Comparison of ENCODE assay signal across 27 cellular contexts in genomic region chr4:99653921-99654890, GRCh38. TPM values are rescaled to one million over a fixed set of nuclear protein-coding genes. Genes with fewer than 3 reads are reported as not detected.
DNase-seq lines count a peak whose midpoint lies in the region; ATAC-seq and TF ChIP-seq lines count a peak whose summit lies in the region.
"Had no signal": no experiment of that assay in that cellular context is flagged by ENCODE, and none has a peak within 500 bp of the region (broad histone marks: within the 10 kb centered on the region; RNA-seq: fewer than 3 reads in every experiment).

No MANE protein-coding gene starts in this region.

- no peaks in the 10 kb centered on the region for H3K36me3 ChIP-seq in BLaER1
- peaks cover 0 to 5% of the 10 kb centered on the region in 2 donors for H3K36me3 ChIP-seq in psoas muscle (ENCODE audit: insufficient read depth in 1 of 2, low read depth in 1 of 2)
- H3K36me3 ChIP-seq: esophagus muscularis mucosa, lower lobe of right lung, SJSA1, uterus had no signal

- H3K27ac Mint-ChIP-seq in chondrocyte (ENCODE audit: unreplicated experiment): no peak overlapping the region
- no peak overlapping the region for H3K27ac Mint-ChIP-seq in stimulated activated naive CD8-positive, alpha-beta T cell treated with anti-CD3 and anti-CD28 coated beads, Interleukin-15, amount 100 ng/mL, for 72 hours
- H3K27ac Mint-ChIP-seq: CD4-positive, CD25-positive, alpha-beta regulatory T cell; effector memory CD8-positive, alpha-beta T cell; GM23338 had no signal

- H3K27me3 ChIP-seq in BLaER1 (no peaks in the 10 kb centered on the region), psoas muscle (ENCODE audit: insufficient read depth in 3 of 3, low read length in 2 of 3) (no peaks in the 10 kb centered on the region)
- H3K27me3 ChIP-seq: esophagus muscularis mucosa, SJSA1, uterus had no signal

- TF ChIP-seq CTCF in chondrocyte (IDR thresholded peaks at IDR 0.05) (no peak), psoas muscle (IDR thresholded peaks at IDR 0.05) (no peak)

- H3K9me3 ChIP-seq in BLaER1 (peaks cover 16% of the 10 kb centered on the region; the same call in 1 of the 2 replicates), psoas muscle (no peaks in the 10 kb centered on the region)
- H3K9me3 ChIP-seq: esophagus muscularis mucosa, lower lobe of right lung, SJSA1, uterus had no signal

- intact Hi-C loops in psoas muscle (cut with DNase I): loop anchor here (2.0 to 5.0 kb wide), 5 partner anchors 68 to 153 kb away; partner anchors contain the start of gene TRMT10A (in 1 of the 2)

- H3K27me3 Mint-ChIP-seq in chondrocyte (ENCODE audit: low read depth): peaks cover 9% of the 10 kb centered on the region
- H3K27me3 Mint-ChIP-seq in stimulated activated naive CD8-positive, alpha-beta T cell treated with anti-CD3 and anti-CD28 coated beads, Interleukin-15, amount 100 ng/mL, for 72 hours: peaks cover 7% of the 10 kb centered on the region

- peaks cover 18% of the 10 kb centered on the region for H3K4me1 Mint-ChIP-seq in chondrocyte (ENCODE audit: low read depth)
- no peaks in the 10 kb centered on the region for H3K4me1 Mint-ChIP-seq in stimulated activated naive CD8-positive, alpha-beta T cell treated with anti-CD3 and anti-CD28 coated beads, Interleukin-15, amount 100 ng/mL, for 72 hours
- H3K4me1 Mint-ChIP-seq: CD4-positive, CD25-positive, alpha-beta regulatory T cell; GM23338 had no signal

- no peak overlapping the region for H3K4me3 ChIP-seq in BLaER1
- H3K4me3 ChIP-seq in psoas muscle: peak overlapping the region; percentile 78
- H3K4me3 ChIP-seq: esophagus muscularis mucosa, GM23338, lower lobe of right lung, PC-9, SJSA1, skin epidermis, uterus had no signal

- H3K4me1 ChIP-seq in BLaER1 (peaks cover 52% of the 10 kb centered on the region), psoas muscle (peaks cover 30% of the 10 kb centered on the region)
- H3K4me1 ChIP-seq: lower lobe of right lung, uterus had no signal

- peak in 3 of 4 donors; percentile 18 to 25 (median 25) for ATAC-seq in psoas muscle
- ATAC-seq in stimulated activated naive CD8-positive, alpha-beta T cell treated with anti-CD3 and anti-CD28 coated beads, Interleukin-15, amount 100 ng/mL, for 72 hours: no peak
- ATAC-seq in HG03097 (IDR thresholded peaks at IDR 0.05; ENCODE audit: low FRiP score, unreplicated experiment): no peak
- no peak for ATAC-seq in HG03460 (IDR thresholded peaks at IDR 0.05; ENCODE audit: unreplicated experiment)
- ATAC-seq: activated T-cell treated with anti-CD3 and anti-CD28 coated beads, Interleukin-2, amount 50 U/mL, for 4 hours; effector memory CD8-positive, alpha-beta T cell; GM23338 had no signal

- H3K27ac ChIP-seq in BLaER1: peak overlapping the region; percentile 30; the same call in 1 of the 2 replicates
- H3K27ac ChIP-seq in psoas muscle: peak overlapping the region; percentile 99
- H3K27ac ChIP-seq: KMS-11, lower lobe of right lung, skin epidermis, uterus had no signal

- no peaks in the 10 kb centered on the region for H4K20me1 ChIP-seq in BLaER1

- H3K36me3 Mint-ChIP-seq in chondrocyte (ENCODE audit: low read depth): no peaks in the 10 kb centered on the region
- H3K36me3 Mint-ChIP-seq: CD4-positive, CD25-positive, alpha-beta regulatory T cell had no signal

- 22 to 37% (median 29%) methylated on average over 25 to 27 of the region's 27 CpGs for WGBS in psoas muscle, 3 donors

- no peak overlapping the region for H3K9ac ChIP-seq in BLaER1
- H3K9ac ChIP-seq: KMS-11 had no signal

- peak overlapping the region; percentile 62 for H3K4me2 ChIP-seq in BLaER1
- H3K4me2 ChIP-seq: GM23338, KMS-11 had no signal

- H3K4me3 Mint-ChIP-seq in chondrocyte (ENCODE audit: unreplicated experiment): peak overlapping the region; percentile 22
- no peak overlapping the region for H3K4me3 Mint-ChIP-seq in stimulated activated naive CD8-positive, alpha-beta T cell treated with anti-CD3 and anti-CD28 coated beads, Interleukin-15, amount 100 ng/mL, for 72 hours
- H3K4me3 Mint-ChIP-seq: activated T-cell treated with anti-CD3 and anti-CD28 coated beads, Interleukin-2, amount 50 U/mL, for 4 hours; CD4-positive, CD25-positive, alpha-beta regulatory T cell; effector memory CD8-positive, alpha-beta T cell; GM23338 had no signal

- DNase-seq in HT1080 (ENCODE audit: low read depth) (peak; percentile 39), chondrocyte (ENCODE audit: low spot score) (no peak), psoas muscle (peak in 1 of 2 donors; percentile 52), NCI-H2081 (lab: John Stamatoyannopoulos, UW) (no peak)
- DNase-seq in stimulated activated naive CD8-positive, alpha-beta T cell treated with anti-CD3 and anti-CD28 coated beads, Interleukin-15, amount 100 ng/mL, for 72 hours: no peak
- DNase-seq: activated CD4-positive, alpha-beta T cell treated with anti-CD3 and anti-CD28 coated beads for 4 hours; activated T-cell treated with anti-CD3 and anti-CD28 coated beads, Interleukin-2, amount 50 U/mL, for 4 hours; CD4-positive, CD25-positive, alpha-beta regulatory T cell; effector memory CD8-positive, alpha-beta T cell; GDM1; lower lobe of right lung; MV-4-11; NCI-H524; stimulated activated CD4-positive, alpha-beta T cell treated with anti-CD3 and anti-CD28 coated beads, Interleukin-1b, Interleukin-23, amount 100 ng/mL, for 48 hours; T-helper 2 cell; uterus had no signal

- no peaks in the 10 kb centered on the region for H3K9me3 Mint-ChIP-seq in chondrocyte (ENCODE audit: low read depth)
- no peaks in the 10 kb centered on the region for H3K9me3 Mint-ChIP-seq in stimulated activated naive CD8-positive, alpha-beta T cell treated with anti-CD3 and anti-CD28 coated beads, Interleukin-15, amount 100 ng/mL, for 72 hours
- H3K9me3 Mint-ChIP-seq: activated T-cell treated with anti-CD3 and anti-CD28 coated beads, Interleukin-2, amount 50 U/mL, for 4 hours; effector memory CD8-positive, alpha-beta T cell; GM23338 had no signal

RNA-seq across cellular contexts. Expression of gene C4orf54, which starts 3.4 kb away (rescaled TPM):
- under 0.01 TPM in 1 of 2 replicates, not detected in the other for total RNA-seq in HT1080 (2014; rRNA removed; shearing (Covaris generic))
- polyA plus RNA-seq in HT1080 (2015; cell fraction: cytosol; rRNA removed): not detected in 2 replicates
- polyA plus RNA-seq in HT1080 (2015; cell fraction: nucleus; rRNA removed): 0.01 and 0.03 TPM in 2 replicates
- total RNA-seq in chondrocyte: not detected in 3 replicates
- total RNA-seq in psoas muscle: 100 to 1,000 TPM in 2 of 4 donors, 10 to 100 TPM in 2; 58.1 to 151 (median 92.5) TPM
- 10 to 100 TPM in 2 of 3 donors, 1 to 10 TPM in 1; 3.3 to 35.7 (median 34.0) TPM for polyA plus RNA-seq in psoas muscle
- total RNA-seq: activated CD8-positive, alpha-beta memory T cell treated with anti-CD3 and anti-CD28 coated beads for 36 hours; activated T-cell treated with anti-CD3 and anti-CD28 coated beads, Interleukin-2, amount 50 U/mL, for 4 hours; CD4-positive, CD25-positive, alpha-beta regulatory T cell; GM23338; lower lobe of right lung; pulmonary artery endothelial cell had no signal
- polyA plus RNA-seq: CD4-positive, CD25-positive, alpha-beta regulatory T cell had no signal

Comparison
In these comparisons a context has a peak if more than half of its experiments do, and no peak if none do; other contexts are left out.
1. ATAC-seq: peak in psoas muscle (3 of 4); none in stimulated activated naive CD8-positive, alpha-beta T cell treated with anti-CD3 and anti-CD28 coated beads, Interleukin-15, amount 100 ng/mL, for 72 hours (single experiment), HG03097 (single experiment) and HG03460 (single experiment).
2. RNA of gene C4orf54, which starts 3.4 kb away (total RNA-seq): 58.1 to 151 TPM in psoas muscle; under 0.01 TPM in HT1080 and not detected in chondrocyte; every median in the first group is over 10 times any median in the second.